ENCODE assay signal across 8 cellular contexts in the genomic region with DNA sequence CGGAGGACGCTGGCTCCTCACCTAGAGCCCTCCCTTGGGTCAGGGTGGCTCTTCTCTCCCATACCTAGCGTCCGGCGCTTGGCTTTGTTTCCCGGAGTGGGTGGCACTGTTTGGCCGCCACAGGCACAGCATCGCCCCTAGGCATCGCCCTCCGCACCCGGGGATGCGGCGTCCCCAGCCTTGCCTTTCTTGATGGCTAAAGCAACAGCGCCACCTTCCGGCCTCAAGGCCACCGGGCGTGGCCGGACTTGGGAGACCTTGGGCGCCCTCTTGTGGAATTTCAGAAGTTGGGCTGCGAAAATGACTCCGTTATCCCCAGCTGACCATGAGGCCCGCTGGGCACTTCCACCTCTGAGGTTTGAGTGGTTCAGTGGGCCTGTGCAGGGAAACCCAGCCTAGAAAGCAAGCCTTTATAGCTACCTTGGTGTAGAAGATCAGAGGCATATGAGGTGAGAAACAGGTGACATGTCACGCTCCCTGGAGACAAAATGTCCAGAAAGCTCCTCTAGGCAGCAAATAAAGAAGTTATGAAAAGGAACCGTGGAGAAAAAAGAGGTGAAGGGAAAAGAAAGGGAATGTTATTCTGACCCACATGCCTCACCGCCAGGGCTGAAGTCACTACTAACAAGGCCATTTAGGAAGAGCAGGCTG. TPM values are rescaled to one million over a fixed set of nuclear protein-coding genes. Genes with fewer than 3 reads are reported as not detected.
DNase-seq lines count a peak whose midpoint lies in the region; ATAC-seq and TF ChIP-seq lines count a peak whose summit lies in the region.

No MANE protein-coding gene starts in this region.

- no peaks in the 10 kb centered on the region for H3K36me3 ChIP-seq in upper lobe of left lung

- no peak for TF ChIP-seq POLR2A in upper lobe of left lung (IDR thresholded peaks at IDR 0.05)

- H3K27ac ChIP-seq in upper lobe of left lung, result no peak overlapping the region

- ATAC-seq in HG02623 (IDR thresholded peaks at IDR 0.05; ENCODE audit: unreplicated experiment) (peak; percentile 69), SK-N-SH treated with all-trans-retinoic acid at 6 μM for 48 hours (peak; percentile 92), upper lobe of left lung (ENCODE audit: low FRiP score in 2 of 2) (peak; percentile 86 to 92)

- 24 to 36% methylated on average over 11 to 24 of the region's 25 CpGs for WGBS in upper lobe of left lung, 2 donors

- no peak overlapping the region for H3K4me3 Mint-ChIP-seq in activated naive CD4-positive, alpha-beta T cell treated with anti-CD3 and anti-CD28 coated beads, Interleukin-2, amount 10 ng/mL, durations not matched to agents 7 days and 5 days

- no peaks in the 10 kb centered on the region for H3K27me3 ChIP-seq in upper lobe of left lung

- peak overlapping the region; percentile 38 for H3K27ac Mint-ChIP-seq in activated naive CD4-positive, alpha-beta T cell treated with anti-CD3 and anti-CD28 coated beads, Interleukin-2, amount 10 ng/mL, durations not matched to agents 7 days and 5 days

- DNase-seq in GM12864 (ENCODE audit: low read depth) (peak; percentile 74), NCI-H1105 (lab: John Stamatoyannopoulos, UW) (peak; percentile 96), head of caudate nucleus (peak; percentile 84 to 98 (median 94)), posterior cingulate gyrus (peak; percentile 82 to 98 (median 92)), upper lobe of left lung (peak; percentile 93 to 94)
- peak; percentile 92 for DNase-seq in activated naive CD4-positive, alpha-beta T cell treated with anti-CD3 and anti-CD28 coated beads, Interleukin-2, amount 10 ng/mL, durations not matched to agents 7 days and 5 days

- peaks cover 0 to 3% (median 0%) of the 10 kb centered on the region in 4 donors for H3K4me1 ChIP-seq in upper lobe of left lung

- H3K9me3 ChIP-seq in upper lobe of left lung, result no peaks in the 10 kb centered on the region

- CTCF ChIA-PET in activated naive CD4-positive, alpha-beta T cell treated with anti-CD3 and anti-CD28 coated beads, Interleukin-2, amount 10 ng/mL, durations not matched to agents 7 days and 5 days (lab: Charles Lee), result interaction anchor here (0.6 to 8.4 kb wide), 35 partner anchors 9 to 654 kb away, joined by 3 to 270 read pairs (median 5); partner anchors contain the start of genes ADAMTS8 and SNX19

- H3K9me3 Mint-ChIP-seq in activated naive CD4-positive, alpha-beta T cell treated with anti-CD3 and anti-CD28 coated beads, Interleukin-2, amount 10 ng/mL, durations not matched to agents 7 days and 5 days, result no peaks in the 10 kb centered on the region

- H3K4me3 ChIP-seq in GM12864 (ENCODE audit: low read depth, low read length), result no peak overlapping the region
- no peak overlapping the region for H3K4me3 ChIP-seq in upper lobe of left lung

- no peaks in the 10 kb centered on the region for H3K27me3 Mint-ChIP-seq in activated naive CD4-positive, alpha-beta T cell treated with anti-CD3 and anti-CD28 coated beads, Interleukin-2, amount 10 ng/mL, durations not matched to agents 7 days and 5 days

- intact Hi-C loops in head of caudate nucleus (cut with DNase I), result loop anchor here (1.0 to 5.0 kb wide), 2 partner anchors 280 to 428 kb away; no protein-coding TSS in a partner anchor
- intact Hi-C loops in posterior cingulate gyrus (cut with DNase I), result loop anchor here (1.0 to 5.0 kb wide), 3 partner anchors 32 to 650 kb away; no protein-coding TSS in a partner anchor

- TF ChIP-seq EP300 in upper lobe of left lung (IDR thresholded peaks at IDR 0.05), result no peak

- H3K36me3 Mint-ChIP-seq in activated naive CD4-positive, alpha-beta T cell treated with anti-CD3 and anti-CD28 coated beads, Interleukin-2, amount 10 ng/mL, durations not matched to agents 7 days and 5 days, result no peaks in the 10 kb centered on the region

- TF ChIP-seq CTCF in GM12864 (IDR thresholded peaks at IDR 0.05; ENCODE audit: low read depth, low read length, missing control alignments), result peak; percentile 100
- peak; percentile 98 to 100 (median 99) for TF ChIP-seq CTCF in upper lobe of left lung (IDR thresholded peaks at IDR 0.05)

- no peaks in the 10 kb centered on the region for H3K4me1 Mint-ChIP-seq in activated naive CD4-positive, alpha-beta T cell treated with anti-CD3 and anti-CD28 coated beads, Interleukin-2, amount 10 ng/mL, durations not matched to agents 7 days and 5 days

TF ChIP-seq in SK-N-SH treated with all-trans-retinoic acid at 6 μM for 48 hours, 23 proteins besides CTCF, POLR2A, EP300 and RAD21:
- TF ChIP-seq CSDC2 (CRISPR knock-in tag; IDR thresholded peaks at IDR 0.05) (0 out of 2 replicates have a peak, but pooled peaks have one; percentile 8), ZFP3 (CRISPR knock-in tag; IDR thresholded peaks at IDR 0.05) (0 out of 2 replicates have a peak, but pooled peaks have one; percentile 24), ZFP30 (CRISPR knock-in tag; IDR thresholded peaks at IDR 0.05) (no peak)
TF ChIP-seq in SK-N-SH treated with all-trans-retinoic acid at 6 μM for 48 hours: peak in this region for 2.

RNA-seq across cellular contexts. Expression of gene SNX19, which starts 54.3 kb away (rescaled TPM):
- total RNA-seq in upper lobe of left lung, result 100 to 1,000 TPM in 1 of 6 donors, 10 to 100 TPM in 5; 46.4 to 112 (median 80.0) TPM
